In the genomic region with DNA sequence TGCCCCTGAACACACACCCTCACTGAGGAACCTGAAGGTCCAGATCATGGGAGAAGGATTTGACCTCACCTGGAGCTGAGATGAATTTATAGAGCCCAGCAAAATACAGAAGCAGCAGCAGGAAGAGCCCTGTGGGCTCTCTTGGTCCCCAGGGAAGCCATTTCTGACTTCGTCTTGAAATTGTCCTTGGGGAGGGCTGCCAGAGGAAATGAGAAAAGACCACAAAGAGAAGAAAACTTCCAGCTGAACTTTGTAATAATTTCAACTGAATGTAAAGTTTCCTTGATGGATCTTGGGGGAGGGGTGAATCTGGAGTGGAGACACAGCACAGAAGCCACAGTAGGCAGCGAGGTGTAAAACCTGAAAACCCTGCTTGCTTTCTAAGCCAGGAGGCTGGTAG, we compare ENCODE assay signal across 15 cellular contexts.
DNase-seq lines count a peak whose midpoint lies in the region; ATAC-seq and TF ChIP-seq lines count a peak whose summit lies in the region.
"Had no signal": no experiment of that assay in that cellular context is flagged by ENCODE, and none has a peak within 500 bp of the region (broad histone marks: within the 10 kb centered on the region; RNA-seq: fewer than 3 reads in every experiment).

No MANE protein-coding gene starts in this region.

- H3K27me3 ChIP-seq in BLaER1: no peaks in the 10 kb centered on the region

- no peak overlapping the region for H3K9ac ChIP-seq in BLaER1

- peaks cover 48% of the 10 kb centered on the region for H3K4me1 ChIP-seq in BLaER1
- H3K4me1 ChIP-seq: Caco-2 had no signal

- H3K9me3 ChIP-seq in BLaER1: peaks cover 37% of the 10 kb centered on the region
- H3K9me3 ChIP-seq: Caco-2 had no signal

- TF ChIP-seq CTCF in NB4 (IDR thresholded peaks at IDR 0.05; ENCODE audit: low read depth, low read length): no peak

- H3K27ac ChIP-seq in BLaER1: peak overlapping the region; percentile 75; the same call in 1 of the 2 replicates
- H3K27ac ChIP-seq: C4-2B had no signal

- no peak for TF ChIP-seq POLR2A in NB4 (IDR thresholded peaks at IDR 0.05; ENCODE audit: extremely low read depth, insufficient read length)

- DNase-seq in NB4 (ENCODE audit: low read depth) (peak; percentile 68), EL (no peak)
- DNase-seq: 8988T; AML-193; Caco-2; Calu3; CD4-positive, alpha-beta T cell; CD8-positive, alpha-beta T cell; DMS79 treated with DMSO at 0.1 percent for 48 hours; GDM1 had no signal

- H3K4me2 ChIP-seq in BLaER1: peak overlapping the region; percentile 93

- ATAC-seq in HG02885 (IDR thresholded peaks at IDR 0.05; ENCODE audit: poor library complexity, unreplicated experiment) (no peak), GM21526 (IDR thresholded peaks at IDR 0.05; ENCODE audit: low FRiP score, unreplicated experiment) (no peak)
- ATAC-seq: CD8-positive, alpha-beta T cell; GM12878 had no signal

- H3K36me3 ChIP-seq in BLaER1: no peaks in the 10 kb centered on the region

- H3K4me3 ChIP-seq in BLaER1 (peak overlapping the region; percentile 51; the same call in 1 of the 2 replicates), NB4 (ENCODE audit: low read depth, low read length) (no peak overlapping the region)
- H3K4me3 ChIP-seq: GM12878 had no signal

- H4K20me1 ChIP-seq in BLaER1: no peaks in the 10 kb centered on the region
